ENCODE assay signal across 1 cellular context in the genomic region with DNA sequence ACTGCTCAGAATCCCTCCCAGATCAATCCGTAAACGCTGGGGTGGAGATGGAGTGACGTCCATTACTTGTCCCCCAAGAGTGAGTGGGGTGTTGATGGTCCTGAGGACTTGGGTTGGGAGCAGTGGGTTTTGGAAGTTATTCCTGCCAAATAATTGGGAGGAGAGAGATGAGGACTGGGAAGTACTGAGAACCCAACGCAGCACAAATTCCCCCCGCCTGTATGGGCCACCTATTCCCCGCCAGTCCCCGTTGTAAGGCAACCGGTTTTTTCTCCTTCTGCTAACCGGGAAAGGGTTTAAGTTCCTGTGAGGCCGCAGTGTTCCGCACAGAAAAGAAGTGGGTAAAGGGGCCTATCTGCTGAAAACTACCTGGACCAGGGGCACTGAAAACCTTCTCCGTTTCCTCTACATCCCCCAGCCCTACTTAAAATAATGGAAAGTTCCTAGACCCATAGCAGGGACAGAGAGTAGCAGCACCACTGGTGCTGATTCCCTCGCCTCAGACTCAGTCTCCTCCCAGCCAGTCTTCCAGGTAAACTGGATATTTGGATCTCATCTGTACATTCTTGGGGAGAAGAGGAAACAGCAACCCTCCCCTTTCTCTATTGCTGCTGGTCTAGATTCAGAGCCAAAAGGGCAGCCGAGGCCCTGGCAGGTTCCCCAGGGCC.
TF ChIP-seq lines count a peak whose summit lies in the region.

No MANE protein-coding gene starts in this region.

TF ChIP-seq in K562, 482 proteins besides CTCF, POLR2A, EP300 and RAD21:
- TF ChIP-seq SRSF9 (IDR thresholded peaks at IDR 0.05; ENCODE audit: borderline replicate concordance, low read depth, low read length) (no peak), KAT7 (CRISPR knock-in tag; IDR thresholded peaks at IDR 0.05; ENCODE audit: borderline replicate concordance) (0 out of 2 replicates have a peak, but pooled peaks have one; percentile 18), TAF1 (IDR thresholded peaks at IDR 0.05; ENCODE audit: control insufficient read depth, extremely low read depth, insufficient read depth, low read length, severe bottlenecking) (no peak)
- TF ChIP-seq, protein P1, sequence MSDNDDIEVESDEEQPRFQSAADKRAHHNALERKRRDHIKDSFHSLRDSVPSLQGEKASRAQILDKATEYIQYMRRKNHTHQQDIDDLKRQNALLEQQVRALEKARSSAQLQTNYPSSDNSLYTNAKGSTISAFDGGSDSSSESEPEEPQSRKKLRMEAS (CRISPR knock-in tag; IDR thresholded peaks at IDR 0.05): no peak
TF ChIP-seq in K562: peak in this region for 1.
